16 cellular contexts compared by ENCODE assay signal in genomic region chr14:58276208-58276607, GRCh38. TPM values are rescaled to one million over a fixed set of nuclear protein-coding genes. Genes with fewer than 3 reads are reported as not detected.
DNase-seq lines count a peak whose midpoint lies in the region; ATAC-seq and TF ChIP-seq lines count a peak whose summit lies in the region.
"Had no signal": no experiment of that assay in that cellular context is flagged by ENCODE, and none has a peak within 500 bp of the region (broad histone marks: within the 10 kb centered on the region; RNA-seq: fewer than 3 reads in every experiment).

No MANE protein-coding gene starts in this region.

- H3K27me3 Mint-ChIP-seq in HFFc6 (ENCODE audit: insufficient read depth) (peaks cover 3% of the 10 kb centered on the region; the same call in 1 of the 2 replicates), nephron (ENCODE audit: low read depth) (no peaks in the 10 kb centered on the region)

- ATAC-seq in activated CD4-positive, CD25-positive, alpha-beta regulatory T cell treated with anti-CD3 and anti-CD28 coated beads, Interleukin-2, amount 50 U/mL, for 24 hours, result peak; percentile 27 to 38
- ATAC-seq in activated naive CD4-positive, alpha-beta T cell treated with anti-CD3 and anti-CD28 coated beads, Interleukin-2, amount 50 U/mL, for 72 hours, result peak; percentile 39 to 48

- H3K4me1 Mint-ChIP-seq in HFFc6 (ENCODE audit: low read depth) (peaks cover 40% of the 10 kb centered on the region), nephron (peaks cover 10% of the 10 kb centered on the region)

- TF ChIP-seq CTCF in HFFc6 (IDR thresholded peaks at IDR 0.05) (no peak), nephron (IDR thresholded peaks at IDR 0.05; ENCODE audit: unreplicated experiment in 3 of 3) (no peak)

- DNase-seq in activated CD4-positive, CD25-positive, alpha-beta regulatory T cell treated with anti-CD3 and anti-CD28 coated beads, Interleukin-2, amount 50 U/mL, for 72 hours, result no peak
- DNase-seq in HFFc6 (no peak), NCI-H2196 (lab: John Stamatoyannopoulos, UW; ENCODE audit: unreplicated experiment) (no peak), DMS79 (lab: John Stamatoyannopoulos, UW) (no peak), G401 (ENCODE audit: low spot score) (no peak)
- no peak for DNase-seq in activated naive CD4-positive, alpha-beta T cell treated with anti-CD3 and anti-CD28 coated beads, Interleukin-2, amount 50 U/mL, for 72 hours (ENCODE audit: low spot score in 2 of 2)
- DNase-seq: cortex of kidney; GDM1; islet precursor cell; NCI-H2081 treated with DMSO at 0.1 percent for 48 hours; NCI-H526 treated with DMSO at 0.1 percent for 48 hours; PC-9; stimulated activated CD4-positive, alpha-beta T cell treated with anti-CD3 and anti-CD28 coated beads, Interleukin-4, amount 100 ng/mL, for 4 hours; trophoblast cell had no signal

- H3K36me3 Mint-ChIP-seq in HFFc6 (ENCODE audit: low read depth), result peaks cover 18% of the 10 kb centered on the region
- H3K36me3 Mint-ChIP-seq in activated naive CD4-positive, alpha-beta T cell treated with anti-CD3 and anti-CD28 coated beads, Interleukin-2, amount 50 U/mL, for 72 hours, result peaks cover 11 to 42% of the 10 kb centered on the region in 2 donors
- H3K36me3 Mint-ChIP-seq in nephron (ENCODE audit: low read depth), result peaks cover 73% of the 10 kb centered on the region

- H3K9me3 Mint-ChIP-seq in HFFc6 (no peaks in the 10 kb centered on the region), nephron (no peaks in the 10 kb centered on the region)
- H3K9me3 Mint-ChIP-seq in activated naive CD4-positive, alpha-beta T cell treated with anti-CD3 and anti-CD28 coated beads, Interleukin-2, amount 50 U/mL, for 72 hours, result no peaks in the 10 kb centered on the region

- in situ Hi-C loops in G401 (cut with HindIII; ENCODE audit: low sequenced_read_pairs), result no loop called here

- no peak overlapping the region for H3K4me3 Mint-ChIP-seq in HFFc6
- no peak overlapping the region for H3K4me3 Mint-ChIP-seq in nephron

- H3K27ac Mint-ChIP-seq in HFFc6 (0 out of 2 replicates have a peak overlapping the region, but pooled peaks have one; percentile 6), nephron (peak overlapping the region; percentile 4 to 54 (median 8))
- peak overlapping the region in 1 of 2 donors; percentile 74 for H3K27ac Mint-ChIP-seq in activated naive CD4-positive, alpha-beta T cell treated with anti-CD3 and anti-CD28 coated beads, Interleukin-2, amount 50 U/mL, for 72 hours

RNA-seq across cellular contexts. Expression of gene ARID4A, which starts 22.1 kb away (rescaled TPM):
- total RNA-seq in HFFc6 (2021; fragmentation: NEBNext Ultra II Directional; extraction: Animal tissue kit (Norgen Biotek cat#: 25700)), result 10 to 100 TPM; 10.5 to 13.4 (median 12.3) TPM
- 10 to 100 TPM; 27.3 to 30.4 TPM for total RNA-seq in activated naive CD4-positive, alpha-beta T cell treated with anti-CD3 and anti-CD28 coated beads, Interleukin-2, amount 50 U/mL, for 72 hours
- total RNA-seq in G401 (2014; rRNA removed; shearing (Covaris generic)), result 6.9 and 8.5 TPM in 2 replicates

RNA-seq across cellular contexts. Expression of gene PSMA3, which starts 31.6 kb away (rescaled TPM):
- total RNA-seq in HFFc6 (2021; fragmentation: NEBNext Ultra II Directional; extraction: Animal tissue kit (Norgen Biotek cat#: 25700)), result 100 to 1,000 TPM; 158 to 210 (median 187) TPM
- total RNA-seq in activated naive CD4-positive, alpha-beta T cell treated with anti-CD3 and anti-CD28 coated beads, Interleukin-2, amount 50 U/mL, for 72 hours, result 100 to 1,000 TPM; 252 to 310 TPM
- total RNA-seq in G401 (2014; rRNA removed; shearing (Covaris generic)), result 208 and 305 TPM in 2 replicates
